In the genomic region with DNA sequence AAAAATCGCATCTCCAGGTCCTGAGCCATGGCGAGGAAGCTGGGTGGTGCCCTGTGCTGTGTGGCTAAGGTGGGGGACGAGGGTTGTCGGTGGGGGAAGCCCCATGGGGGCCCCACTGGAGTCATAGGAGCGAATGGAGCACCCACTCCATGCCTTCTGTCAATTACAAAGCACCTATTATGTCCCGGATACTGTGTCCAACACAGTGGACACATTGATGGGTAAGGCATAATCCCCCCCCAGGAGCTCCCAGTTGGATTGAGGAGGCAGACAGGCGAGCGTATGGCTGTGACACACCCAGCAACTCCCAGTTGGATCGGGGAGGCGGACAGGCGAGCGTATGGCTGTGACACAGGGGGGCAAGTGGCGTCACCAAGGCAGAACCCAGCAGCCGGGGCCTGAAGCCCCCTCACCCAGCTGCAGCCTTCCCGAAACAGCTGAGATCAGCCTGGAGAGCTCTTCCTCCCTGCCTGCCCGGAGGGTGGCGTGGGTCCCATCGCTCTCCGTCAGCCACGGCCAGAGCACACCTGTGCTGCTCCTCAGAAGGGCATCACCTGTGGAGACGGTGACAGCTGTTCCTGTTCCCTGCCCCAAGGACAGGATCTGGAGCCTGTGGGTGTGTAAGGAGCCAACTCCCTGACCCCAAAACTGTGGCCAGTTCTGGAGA, we compare ENCODE assay signal across 27 cellular contexts.
DNase-seq lines count a peak whose midpoint lies in the region; ATAC-seq and TF ChIP-seq lines count a peak whose summit lies in the region.
"Had no signal": no experiment of that assay in that cellular context is flagged by ENCODE, and none has a peak within 500 bp of the region (broad histone marks: within the 10 kb centered on the region; RNA-seq: fewer than 3 reads in every experiment).

No MANE protein-coding gene starts in this region.

- H3K9me3 Mint-ChIP-seq in activated naive CD4-positive, alpha-beta T cell treated with anti-CD3 and anti-CD28 coated beads, Interleukin-2, amount 50 U/mL, for 72 hours = no peaks in the 10 kb centered on the region
- H3K9me3 Mint-ChIP-seq in brain (no peaks in the 10 kb centered on the region), neural crest cell (no peaks in the 10 kb centered on the region)
- H3K9me3 Mint-ChIP-seq: activated CD4-positive, alpha-beta memory T cell treated with anti-CD3 and anti-CD28 coated beads, Interleukin-2, amount 10 ng/mL, durations not matched to agents 7 days and 5 days; IgD-negative memory B cell; natural killer cell treated with Interleukin-12 subunit alpha and Interleukin-12 subunit beta and Interleukin-15 and Interleukin-18, amount 100 ng/mL, for 72 hours; stimulated activated naive B cell treated with anti-CD40 and anti-IgM and Interleukin-4, amounts not matched to agents 10 μg/mL and 1 μg/mL and 100 μg/mL, for 72 hours had no signal

- no peak for TF ChIP-seq POLR2A in upper lobe of left lung (IDR thresholded peaks at IDR 0.05)

- no peak for TF ChIP-seq EP300 in upper lobe of left lung (IDR thresholded peaks at IDR 0.05)

- no peaks in the 10 kb centered on the region for H3K27me3 Mint-ChIP-seq in brain
- no peaks in the 10 kb centered on the region for H3K27me3 Mint-ChIP-seq in neural crest cell (ENCODE audit: low read depth)
- H3K27me3 Mint-ChIP-seq: activated CD4-positive, alpha-beta memory T cell treated with anti-CD3 and anti-CD28 coated beads, Interleukin-2, amount 10 ng/mL, durations not matched to agents 7 days and 5 days; IgD-negative memory B cell; natural killer cell treated with Interleukin-12 subunit alpha and Interleukin-12 subunit beta and Interleukin-15 and Interleukin-18, amount 100 ng/mL, for 72 hours; stimulated activated naive B cell treated with anti-CD40 and anti-IgM and Interleukin-4, amounts not matched to agents 10 μg/mL and 1 μg/mL and 100 μg/mL, for 72 hours had no signal

- H3K27me3 ChIP-seq in upper lobe of left lung = no peaks in the 10 kb centered on the region
- H3K27me3 ChIP-seq: sigmoid colon, SJCRH30, uterus had no signal

- no peaks in the 10 kb centered on the region for H3K9me3 ChIP-seq in upper lobe of left lung
- H3K9me3 ChIP-seq: sigmoid colon, SJCRH30, uterus had no signal

- ATAC-seq in activated naive CD4-positive, alpha-beta T cell treated with anti-CD3 and anti-CD28 coated beads, Interleukin-2, amount 50 U/mL, for 72 hours = peak in 1 of 2 donors; percentile 7
- ATAC-seq in upper lobe of left lung (ENCODE audit: low FRiP score in 2 of 2) (no peak), GM21723 (IDR thresholded peaks at IDR 0.05; ENCODE audit: unreplicated experiment) (no peak)
- ATAC-seq: left ventricle myocardium superior; natural killer cell treated with Interleukin-12 subunit alpha and Interleukin-12 subunit beta and Interleukin-15 and Interleukin-18, amount 100 ng/mL, for 72 hours; stimulated activated naive B cell treated with anti-CD40 and anti-IgM and Interleukin-4, amounts not matched to agents 10 μg/mL and 1 μg/mL and 100 μg/mL, for 72 hours had no signal

- H3K27ac ChIP-seq in upper lobe of left lung = peak overlapping the region in 3 of 4 donors; percentile 15 to 76 (median 61)
- H3K27ac ChIP-seq: sigmoid colon, SJCRH30, uterus had no signal

- TF ChIP-seq CTCF in brain (conservative IDR thresholded peaks at IDR 0.05) (no peak), neural crest cell (conservative IDR thresholded peaks at IDR 0.05) (no peak), upper lobe of left lung (IDR thresholded peaks at IDR 0.05) (no peak)

- H3K4me3 Mint-ChIP-seq in brain (peak overlapping the region in 1 of 5 experiments; percentile 28), neural crest cell (peak overlapping the region; percentile 67)
- H3K4me3 Mint-ChIP-seq: activated CD4-positive, alpha-beta memory T cell treated with anti-CD3 and anti-CD28 coated beads, Interleukin-2, amount 10 ng/mL, durations not matched to agents 7 days and 5 days; natural killer cell treated with Interleukin-12 subunit alpha and Interleukin-12 subunit beta and Interleukin-15 and Interleukin-18, amount 100 ng/mL, for 72 hours; stimulated activated naive B cell treated with anti-CD40 and anti-IgM and Interleukin-4, amounts not matched to agents 10 μg/mL and 1 μg/mL and 100 μg/mL, for 72 hours had no signal

- no peak for DNase-seq in activated naive CD4-positive, alpha-beta T cell treated with anti-CD3 and anti-CD28 coated beads, Interleukin-2, amount 50 U/mL, for 72 hours (ENCODE audit: low spot score in 2 of 2)
- no peak for DNase-seq in activated naive CD4-positive, alpha-beta T cell treated with Interleukin-2 at 50 U/mL for 16 hours
- DNase-seq in neural crest cell (ENCODE audit: low read depth, low spot score) (no peak), upper lobe of left lung (peak in 1 of 2 donors; percentile 69), DMS153 treated with DMSO at 0.1 percent for 48 hours (lab: John Stamatoyannopoulos, UW; ENCODE audit: unreplicated experiment) (no peak), germinal center (ENCODE audit: low spot score) (no peak)
- DNase-seq: activated CD4-positive, alpha-beta memory T cell treated with anti-CD3 and anti-CD28 coated beads, Interleukin-2, amount 10 ng/mL, durations not matched to agents 7 days and 5 days; activated CD4-positive, CD25-positive, alpha-beta regulatory T cell treated with anti-CD3 and anti-CD28 coated beads, Interleukin-2, amount 50 U/mL, for 72 hours; activated effector memory CD4-positive, alpha-beta T cell treated with Interleukin-2 at 50 U/mL for 16 hours; COR-L47; DMS79; glutamatergic neuron; islet precursor cell; left ventricle myocardium superior; NCI-H1092; NCI-H187 treated with DMSO at 0.1 percent for 48 hours; NCI-H2171 treated with DMSO at 0.1 percent for 48 hours; NCI-H748 treated with DMSO at 0.1 percent for 48 hours; sigmoid colon; SJCRH30; stimulated activated CD4-positive, alpha-beta T cell treated with anti-CD3 and anti-CD28 coated beads, Interleukin-4, amount 100 ng/mL, for 24 hours; stimulated activated naive B cell treated with anti-CD40 and anti-IgM and Interleukin-4, amounts not matched to agents 10 μg/mL and 1 μg/mL and 100 μg/mL, for 72 hours; uterus had no signal

- H3K36me3 ChIP-seq in upper lobe of left lung = peaks cover 0 to 10% (median 3%) of the 10 kb centered on the region in 4 donors
- H3K36me3 ChIP-seq: SJCRH30, uterus had no signal

- H3K36me3 Mint-ChIP-seq in activated naive CD4-positive, alpha-beta T cell treated with anti-CD3 and anti-CD28 coated beads, Interleukin-2, amount 50 U/mL, for 72 hours = peaks cover 0 to 10% of the 10 kb centered on the region in 2 donors
- H3K36me3 Mint-ChIP-seq in brain = no peaks in the 10 kb centered on the region
- no peaks in the 10 kb centered on the region for H3K36me3 Mint-ChIP-seq in neural crest cell (ENCODE audit: low read depth)
- H3K36me3 Mint-ChIP-seq: natural killer cell treated with Interleukin-12 subunit alpha and Interleukin-12 subunit beta and Interleukin-15 and Interleukin-18, amount 100 ng/mL, for 72 hours had no signal

- peaks cover 57% of the 10 kb centered on the region for H3K4me1 Mint-ChIP-seq in brain
- peaks cover 42% of the 10 kb centered on the region for H3K4me1 Mint-ChIP-seq in neural crest cell

- H3K4me1 ChIP-seq in upper lobe of left lung = peaks cover 26 to 67% (median 37%) of the 10 kb centered on the region in 4 donors
- H3K4me1 ChIP-seq: sigmoid colon had no signal

- H3K4me3 ChIP-seq in upper lobe of left lung = no peak overlapping the region
- H3K4me3 ChIP-seq: sigmoid colon, SJCRH30, uterus had no signal

- WGBS in upper lobe of left lung, 2 donors = 94 to 100% methylated on average over 4 to 20 of the region's 21 CpGs

- H3K27ac Mint-ChIP-seq in activated naive CD4-positive, alpha-beta T cell treated with anti-CD3 and anti-CD28 coated beads, Interleukin-2, amount 50 U/mL, for 72 hours = peak overlapping the region; percentile 19 to 36
- H3K27ac Mint-ChIP-seq in brain (peak overlapping the region; percentile 83 to 94 (median 91)), neural crest cell (ENCODE audit: unreplicated experiment) (peak overlapping the region; percentile 98)
- H3K27ac Mint-ChIP-seq: activated CD4-positive, alpha-beta memory T cell treated with anti-CD3 and anti-CD28 coated beads, Interleukin-2, amount 10 ng/mL, durations not matched to agents 7 days and 5 days; natural killer cell treated with Interleukin-12 subunit alpha and Interleukin-12 subunit beta and Interleukin-15 and Interleukin-18, amount 100 ng/mL, for 72 hours had no signal

Comparison
In these comparisons a context has a peak if more than half of its experiments do, and no peak if none do; other contexts are left out.
1. H3K27ac Mint-ChIP-seq: peak in every context shown above with its lines; median percentile 98 in neural crest cell; 91 in brain; 28 in activated naive CD4-positive, alpha-beta T cell treated with anti-CD3 and anti-CD28 coated beads, Interleukin-2, amount 50 U/mL, for 72 hours.